ENCODE assay signal across 8 cellular contexts in the genomic region with DNA sequence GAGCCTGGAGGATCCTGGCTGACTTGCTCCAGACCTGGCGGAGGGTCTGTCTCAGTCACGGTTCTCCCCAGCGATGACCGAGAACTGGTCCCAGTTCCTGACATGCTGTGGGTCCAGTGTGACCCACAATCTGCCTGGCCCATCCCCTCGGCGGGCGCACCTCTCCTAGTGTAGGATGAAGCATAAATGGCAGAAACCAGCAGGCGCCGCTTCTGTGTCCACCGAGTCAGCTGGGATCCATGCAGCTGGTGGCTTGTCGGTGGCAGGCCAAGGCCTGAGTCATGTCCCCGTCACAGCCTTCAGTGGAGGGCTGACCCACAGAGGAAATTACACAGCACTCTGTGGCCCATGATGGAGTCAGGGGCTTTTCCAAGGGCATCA. TPM values are rescaled to one million over a fixed set of nuclear protein-coding genes. Genes with fewer than 3 reads are reported as not detected.
DNase-seq lines count a peak whose midpoint lies in the region; FAIRE-seq and TF ChIP-seq lines count a peak whose summit lies in the region.

No MANE protein-coding gene starts in this region.

- no peak overlapping the region for H4K5ac ChIP-seq in H1 (ENCODE audit: insufficient read length, low read depth, low read length)

- H2BK5ac ChIP-seq in H1 (ENCODE audit: low read depth, low read length): no peak overlapping the region

- no peak for FAIRE-seq in H1 (lab: Jason Lieb, UNC)

- no peak overlapping the region for H4K8ac ChIP-seq in H1 (ENCODE audit: extremely low read depth, insufficient read depth, low read length)

- H3K79me2 ChIP-seq in PC-9 (ENCODE audit: low read depth) (no peaks in the 10 kb centered on the region), H1 (ENCODE audit: control insufficient read depth in 1 of 2, insufficient read depth in 2 of 2, low read length in 2 of 2) (no peaks in the 10 kb centered on the region)

- intact Hi-C loops in PC-9 (cut with micrococcal nuclease; ENCODE audit: unreplicated experiment): no loop called here
- intact Hi-C loops in CD4-positive, alpha-beta memory T cell (cut with micrococcal nuclease): loop anchor here (5.0 kb wide), 1 partner anchor 36 kb away; a partner anchor contains a TSS

- no peaks in the 10 kb centered on the region for H3K9me3 ChIP-seq in PC-9 (ENCODE audit: insufficient read depth, low read depth)
- no peaks in the 10 kb centered on the region for H3K9me3 ChIP-seq in H1 (ENCODE audit: insufficient read depth in 2 of 2, low read depth in 1 of 2, low read length in 1 of 2)
- H3K9me3 ChIP-seq in neutrophil: no peaks in the 10 kb centered on the region
- no peaks in the 10 kb centered on the region for H3K9me3 ChIP-seq in CD4-positive, alpha-beta memory T cell (ENCODE audit: control insufficient read depth in 1 of 2, low read length in 2 of 2)

- no peak overlapping the region for H2BK20ac ChIP-seq in H1 (ENCODE audit: low read length)

- no peaks in the 10 kb centered on the region for H3K79me1 ChIP-seq in H1 (ENCODE audit: low read depth, low read length)

- H3K27ac Mint-ChIP-seq in CD4-positive, alpha-beta memory T cell: peak overlapping the region in 1 of 7 donors; percentile 80

- DNase-seq in AG10803 (ENCODE audit: low read depth): peak; percentile 56
- no peak for DNase-seq in PC-9
- DNase-seq in H1 (ENCODE audit: low read depth in 1 of 2, low spot score in 2 of 2): no peak
- no peak for DNase-seq in DMS114 treated with DMSO at 0.1 percent for 48 hours (lab: John Stamatoyannopoulos, UW; ENCODE audit: unreplicated experiment)
- no peak for DNase-seq in ACHN
- DNase-seq in CD4-positive, alpha-beta memory T cell: no peak
- DNase-seq in NCI-H1436 (lab: John Stamatoyannopoulos, UW): no peak

- no peak overlapping the region for H3K9ac ChIP-seq in H1 (replicated peaks in 1 of 4; ENCODE audit: extremely low read depth in 1 of 4, low read depth in 3 of 4, low read length in 3 of 4)

- no peak for TF ChIP-seq RAD21 in H1 (IDR thresholded peaks at IDR 0.05 in 1 of 2, conservative IDR thresholded peaks at IDR 0.05 in 1 of 2; ENCODE audit: low read depth in 2 of 2, low read length in 2 of 2)

- no peak overlapping the region for H2BK15ac ChIP-seq in H1 (ENCODE audit: low read length)

- POLR2A ChIA-PET in PC-9 (lab: Charles Lee; ENCODE audit: unreplicated experiment): interaction anchor here (0.8 kb wide), 1 partner anchor 249 kb away, joined by 7 read pairs; no protein-coding TSS in a partner anchor
- POLR2A ChIA-PET in H1 (lab: Charles Lee; ENCODE audit: partially characterized antibody): interaction anchor here (0.9 to 4.6 kb wide), 2 partner anchors 37 to 74 kb away, joined by 3 to 30 read pairs; a partner anchor contains a TSS
- POLR2A ChIA-PET in CD4-positive, alpha-beta memory T cell (lab: Charles Lee; ENCODE audit: partially characterized antibody): interaction anchor here (0.8 to 0.9 kb wide), 2 partner anchors 9 to 37 kb away, joined by 3 read pairs; no protein-coding TSS in a partner anchor

- H3K4me3 ChIP-seq in AG10803 (ENCODE audit: low read length) (no peak overlapping the region), PC-9 (no peak overlapping the region), H1 (ENCODE audit: extremely low read depth in 1 of 4, insufficient read depth in 2 of 4, low read depth in 3 of 4, low read length in 4 of 4) (no peak overlapping the region), neutrophil (ENCODE audit: low read depth in 1 of 2, low read length in 1 of 2) (no peak overlapping the region)
- no peak overlapping the region for H3K4me3 ChIP-seq in CD4-positive, alpha-beta memory T cell (ENCODE audit: low read length in 2 of 2)

- no peaks in the 10 kb centered on the region for H3K27me3 Mint-ChIP-seq in CD4-positive, alpha-beta memory T cell

- H3K14ac ChIP-seq in H1 (ENCODE audit: insufficient read length): no peak overlapping the region

- H3K4ac ChIP-seq in H1 (replicated peaks; ENCODE audit: insufficient read length, low read depth, low read length): no peak overlapping the region

- in situ Hi-C loops in ACHN (cut with HindIII; ENCODE audit: low pct_ligation_motif_present, low pct_unique_long_range_greater_than_20kb, low sequenced_read_pairs): no loop called here

- no peak for TF ChIP-seq CTCF in AG10803 (conservative IDR thresholded peaks at IDR 0.05; ENCODE audit: low read length)
- no peak for TF ChIP-seq CTCF in PC-9 (conservative IDR thresholded peaks at IDR 0.05)
- TF ChIP-seq CTCF in H1 (IDR thresholded peaks at IDR 0.05; ENCODE audit: control extremely low read depth in 1 of 3, insufficient read depth in 1 of 3, low read depth in 1 of 3, low read length in 3 of 3): no peak
- no peak for TF ChIP-seq CTCF in neutrophil (IDR thresholded peaks at IDR 0.05)

- TF ChIP-seq EP300 in H1 (IDR thresholded peaks at IDR 0.05; ENCODE audit: borderline replicate concordance in 1 of 2, low read depth in 2 of 2, low read length in 2 of 2): no peak

- H3K56ac ChIP-seq in H1 (replicated peaks; ENCODE audit: insufficient read length, low read depth, low read length): no peak overlapping the region

- H3K36me3 Mint-ChIP-seq in CD4-positive, alpha-beta memory T cell: no peaks in the 10 kb centered on the region

- H2AFZ ChIP-seq in PC-9: no peak overlapping the region
- H2AFZ ChIP-seq in H1 (ENCODE audit: low read length): no peak overlapping the region

- H3K18ac ChIP-seq in H1 (ENCODE audit: extremely low read depth, low read length): no peak overlapping the region

- no peaks in the 10 kb centered on the region for H3K9me2 ChIP-seq in PC-9 (ENCODE audit: insufficient read depth)

- peaks cover 29% of the 10 kb centered on the region for H3F3A ChIP-seq in PC-9 (ENCODE audit: insufficient read depth, low read depth)

- TF ChIP-seq POLR2A in H1 (IDR thresholded peaks at IDR 0.05; ENCODE audit: control extremely low read depth in 1 of 2, low read depth in 2 of 2, low read length in 2 of 2): no peak

- H3K4me2 ChIP-seq in PC-9 (peak overlapping the region; percentile 73), H1 (ENCODE audit: insufficient read depth in 1 of 2, low read depth in 2 of 2, low read length in 2 of 2) (no peak overlapping the region)

- H3K9me3 Mint-ChIP-seq in CD4-positive, alpha-beta memory T cell: peaks cover 0 to 6% (median under 1%) of the 10 kb centered on the region in 8 donors

- H3K4me1 Mint-ChIP-seq in CD4-positive, alpha-beta memory T cell: peaks cover 0 to 2% (median 0%) of the 10 kb centered on the region in 4 donors

- H3K27me3 ChIP-seq in PC-9 (ENCODE audit: insufficient read depth, low read depth) (no peaks in the 10 kb centered on the region), H1 (replicated peaks in 1 of 4; ENCODE audit: control insufficient read depth in 3 of 4, extremely low read depth in 1 of 4, insufficient read depth in 3 of 4, low read length in 3 of 4) (no peaks in the 10 kb centered on the region), neutrophil (no peaks in the 10 kb centered on the region)
- no peaks in the 10 kb centered on the region for H3K27me3 ChIP-seq in CD4-positive, alpha-beta memory T cell (ENCODE audit: insufficient read depth, low read length)

- H2BK12ac ChIP-seq in H1 (ENCODE audit: low read depth, low read length): no peak overlapping the region

- CTCF ChIA-PET in PC-9 (lab: Charles Lee): no interaction called here
- CTCF ChIA-PET in H1 (lab: Charles Lee; ENCODE audit: partially characterized antibody): interaction anchor here (1.1 to 4.3 kb wide), 4 partner anchors 10 to 40 kb away, joined by 5 to 18 read pairs (median 6); no protein-coding TSS in a partner anchor
- CTCF ChIA-PET in CD4-positive, alpha-beta memory T cell (lab: Charles Lee; ENCODE audit: partially characterized antibody): no interaction called here

- H4K20me1 ChIP-seq in PC-9 (ENCODE audit: insufficient read depth) (no peaks in the 10 kb centered on the region), H1 (replicated peaks in 1 of 2; ENCODE audit: control insufficient read depth in 1 of 2, insufficient read depth in 2 of 2, low read length in 2 of 2) (peaks cover 0 to 2% of the 10 kb centered on the region in 2 experiments)

- H3K27ac ChIP-seq in PC-9 (peak overlapping the region; percentile 70), H1 (ENCODE audit: low read depth, low read length) (no peak overlapping the region), neutrophil (peak overlapping the region; percentile 18)
- no peak overlapping the region for H3K27ac ChIP-seq in CD4-positive, alpha-beta memory T cell (ENCODE audit: low read depth, low read length)

- H3K36me3 ChIP-seq in PC-9 (ENCODE audit: low read depth) (no peaks in the 10 kb centered on the region), H1 (ENCODE audit: control insufficient read depth in 2 of 4, insufficient read depth in 4 of 4, low read length in 3 of 4) (no peaks in the 10 kb centered on the region), neutrophil (no peaks in the 10 kb centered on the region)
- H3K36me3 ChIP-seq in CD4-positive, alpha-beta memory T cell (ENCODE audit: insufficient read depth, low read length): no peaks in the 10 kb centered on the region

- H3K4me1 ChIP-seq in PC-9 (replicated peaks; ENCODE audit: insufficient read depth): peaks cover 30% of the 10 kb centered on the region
- H3K4me1 ChIP-seq in H1 (replicated peaks in 1 of 4; ENCODE audit: control insufficient read depth in 3 of 4, insufficient read depth in 4 of 4, low read length in 3 of 4): peaks cover 0 to 18% (median 7%) of the 10 kb centered on the region in 4 experiments; a peak in 5 of 7 replicates
- H3K4me1 ChIP-seq in neutrophil (ENCODE audit: control insufficient read depth in 1 of 2, insufficient read depth in 1 of 2, low read depth in 1 of 2, low read length in 1 of 2): peaks cover 32 to 41% of the 10 kb centered on the region in 2 experiments
- no peaks in the 10 kb centered on the region for H3K4me1 ChIP-seq in CD4-positive, alpha-beta memory T cell (ENCODE audit: insufficient read depth, low read length)

- no peak overlapping the region for H3K4me3 Mint-ChIP-seq in CD4-positive, alpha-beta memory T cell

- no peak overlapping the region for H4K91ac ChIP-seq in H1 (replicated peaks; ENCODE audit: insufficient read length, low read length)

- H2AK5ac ChIP-seq in H1 (ENCODE audit: low read depth, low read length): 0 out of 2 replicates have a peak overlapping the region, but pooled peaks have one; percentile 4

- 95% methylated on average over 11 of the region's 12 CpGs; no CpG with 5 or more reads in 1 of the 2 experiments for WGBS in H1 (ENCODE audit: extremely low coverage in 1 of 2, insufficient coverage in 1 of 2, insufficient read length in 1 of 2, insufficient replicate concordance in 2 of 2, low coverage in 1 of 2, low lambda C conversion rate in 2 of 2, missing lambda C conversion rate in 1 of 2), 2 experiments

- BruUV-seq in PC-9 (replicated peaks; lab: Mats Ljungman, UMichigan): no TSS peak

- H3K23ac ChIP-seq in H1 (ENCODE audit: insufficient read length): no peak overlapping the region

- no peaks in the 10 kb centered on the region for H3K23me2 ChIP-seq in H1 (ENCODE audit: low read depth, low read length)

- H2BK120ac ChIP-seq in H1 (replicated peaks; ENCODE audit: low read depth, low read length): no peak overlapping the region

RNA-seq across cellular contexts. Expression of a gene that starts 38.5 kb away (rescaled TPM):
- total RNA-seq in PC-9 (2021): 30.2 and 34.8 TPM in 2 replicates
- 24.4 and 25.9 TPM in 2 replicates for total RNA-seq in H1 (2021; fragmentation: NEBNext Ultra II Directional; extraction: Animal tissue kit (Norgen Biotek cat#: 25700))
- polyA plus RNA-seq in H1 (2011; rRNA removed): 49.7 and 59.5 TPM in 2 replicates
- polyA plus RNA-seq in H1 (2011; cell fraction: cytosol; rRNA removed): 41.5 TPM
- 100 TPM for polyA plus RNA-seq in H1 (2011; cell fraction: nucleus; rRNA removed)
- polyA plus RNA-seq in H1 (2012, experiment 1 of 2): 29.4 to 34.3 TPM (median 31.5 TPM) in 4 replicates
- polyA plus RNA-seq in H1 (2012, experiment 2 of 2): 38.2 TPM
- polyA plus RNA-seq in H1 (2013, experiment 1 of 2): 18.4 TPM
- polyA plus RNA-seq in H1 (2013, experiment 2 of 2): 18.3 TPM
- polyA minus RNA-seq in H1 (2011; rRNA and poly(A)+ RNA removed): 54.4 and 66.5 TPM in 2 replicates
- polyA minus RNA-seq in H1 (2011; cell fraction: cytosol; rRNA and poly(A)+ RNA removed): 24.7 TPM
- polyA minus RNA-seq in H1 (2011; cell fraction: nucleus; rRNA and poly(A)+ RNA removed): 105 TPM
- total RNA-seq in CD4-positive, alpha-beta memory T cell: 100 to 1,000 TPM; 119 to 120 TPM
- polyA plus RNA-seq in CD4-positive, alpha-beta memory T cell: 100 to 1,000 TPM; 334 to 833 TPM

Comparison
In these comparisons a context has a peak if more than half of its experiments do, and no peak if none do; other contexts are left out.
1. H3K27ac ChIP-seq: peak in PC-9 (single experiment) and neutrophil (single experiment); none in H1 (single experiment) and CD4-positive, alpha-beta memory T cell (single experiment).